33 cellular contexts compared by ENCODE assay signal in the genomic region with DNA sequence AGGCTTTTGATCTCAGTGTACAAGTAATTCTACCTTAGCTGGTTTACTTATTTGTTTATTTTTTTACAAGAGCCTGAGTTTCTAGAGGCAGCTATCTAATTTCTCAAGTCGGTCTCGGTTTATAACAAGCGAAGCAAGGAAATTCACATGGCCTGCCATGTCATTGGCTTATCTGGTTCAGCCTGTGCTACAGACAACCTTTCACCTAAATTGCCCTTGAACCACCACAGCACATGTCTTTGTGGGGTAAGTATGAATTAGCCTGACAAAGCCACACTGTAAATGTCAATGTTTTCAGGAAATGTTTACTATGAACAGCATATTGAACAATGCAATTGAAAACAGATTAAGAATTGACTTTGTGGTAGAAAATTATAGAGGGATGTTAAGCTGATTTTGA.
"Had no signal": no experiment of that assay in that cellular context is flagged by ENCODE, and none has a peak within 500 bp of the region (broad histone marks: within the 10 kb centered on the region; RNA-seq: fewer than 3 reads in every experiment).

No MANE protein-coding gene starts in this region.

- H3K27me3 ChIP-seq: adrenal gland, ascending aorta, body of pancreas, brain microvascular endothelial cell, breast epithelium, cardiac muscle cell had no signal

- ATAC-seq: activated naive CD4-positive, alpha-beta T cell treated with anti-CD3 and anti-CD28 coated beads, Interleukin-2, amount 50 U/mL, for 72 hours; activated naive CD8-positive, alpha-beta T cell treated with anti-CD3 and anti-CD28 coated beads, Interleukin-2, amount 50 U/mL, for 24 hours; activated T-cell treated with anti-CD3 and anti-CD28 coated beads, Interleukin-2, amount 50 U/mL, for 4 hours; activated T-cell treated with anti-CD3 and anti-CD28 coated beads, Interleukin-2, amount 50 U/mL, for 72 hours; activated T-helper 17 cell treated with anti-CD3 and anti-CD28 coated beads, Interleukin-2, amount 50 U/mL, for 72 hours; body of pancreas had no signal

- H3K4me3 ChIP-seq: adrenal gland, ascending aorta, body of pancreas, breast epithelium, cardiac muscle cell had no signal

- DNase-seq: activated effector memory CD4-positive, alpha-beta T cell treated with anti-CD3 and anti-CD28 coated beads, Interleukin-2, amount 50 U/mL, for 16 hours; activated effector memory CD4-positive, alpha-beta T cell treated with Interleukin-2 at 50 U/mL for 16 hours; activated gamma-delta T cell; activated gamma-delta T cell treated with Interleukin-2 at 50 U/mL for 16 hours; activated naive CD4-positive, alpha-beta T cell; activated naive CD4-positive, alpha-beta T cell treated with anti-CD3 and anti-CD28 coated beads for 36 hours; activated naive CD4-positive, alpha-beta T cell treated with anti-CD3 and anti-CD28 coated beads, Interleukin-2, amount 10 ng/mL, durations not matched to agents 7 days and 5 days; activated naive CD4-positive, alpha-beta T cell treated with anti-CD3 and anti-CD28 coated beads, Interleukin-2, amount 50 U/mL, for 16 hours; activated naive CD4-positive, alpha-beta T cell treated with Interleukin-2 at 50 U/mL for 16 hours; activated naive CD8-positive, alpha-beta T cell treated with anti-CD3 and anti-CD28 coated beads for 36 hours; activated naive CD8-positive, alpha-beta T cell treated with anti-CD3 and anti-CD28 coated beads, Interleukin-2, amount 10 ng/mL, durations not matched to agents 7 days and 5 days; activated naive CD8-positive, alpha-beta T cell treated with anti-CD3 and anti-CD28 coated beads, Interleukin-2, amount 50 U/mL, for 24 hours; activated T-cell treated with anti-CD3 and anti-CD28 coated beads for 4 hours; activated T-cell treated with anti-CD3 and anti-CD28 coated beads, Interleukin-2, amount 50 U/mL, for 1 hour; activated T-cell treated with anti-CD3 and anti-CD28 coated beads, Interleukin-2, amount 50 U/mL, for 24 hours; activated T-cell treated with anti-CD3 and anti-CD28 coated beads, Interleukin-2, amount 50 U/mL, for 4 hours; activated T-cell treated with anti-CD3 and anti-CD28 coated beads, Interleukin-2, amount 50 U/mL, for 48 hours; activated T-cell treated with anti-CD3 and anti-CD28 coated beads, Interleukin-2, amount 50 U/mL, for 72 hours; amniotic stem cell; amygdala; anterior cingulate cortex; aorta; body of pancreas; brain microvascular endothelial cell; caudate nucleus; central memory CD4-positive, alpha-beta T cell; cerebellar nuclear complex had no signal

- H3K4me1 ChIP-seq: body of pancreas, breast epithelium had no signal

- H3K27ac ChIP-seq: ascending aorta, body of pancreas, brain microvascular endothelial cell, breast epithelium, cardiac muscle cell had no signal

- H3K9me3 ChIP-seq: adrenal gland, ascending aorta, body of pancreas, breast epithelium had no signal

- H3K36me3 ChIP-seq: adrenal gland, ascending aorta, brain microvascular endothelial cell, breast epithelium, cardiac muscle cell had no signal
